ENCODE assay signal across 11 cellular contexts in genomic region chr6:124960757-124961467, GRCh38. TPM values are rescaled to one million over a fixed set of nuclear protein-coding genes. Genes with fewer than 3 reads are reported as not detected.
DNase-seq lines count a peak whose midpoint lies in the region; ATAC-seq and TF ChIP-seq lines count a peak whose summit lies in the region.
"Had no signal": no experiment of that assay in that cellular context is flagged by ENCODE, and none has a peak within 500 bp of the region (broad histone marks: within the 10 kb centered on the region; RNA-seq: fewer than 3 reads in every experiment).

No MANE protein-coding gene starts in this region.

- no peak overlapping the region for H3K27ac Mint-ChIP-seq in activated CD4-positive, alpha-beta T cell treated with anti-CD3 and anti-CD28 coated beads, Interleukin-2, amount 10 ng/mL, durations not matched to agents 7 days and 5 days

- CTCF ChIA-PET in activated CD4-positive, alpha-beta T cell treated with anti-CD3 and anti-CD28 coated beads, Interleukin-2, amount 10 ng/mL, durations not matched to agents 7 days and 5 days (lab: Charles Lee) = no interaction called here

- intact Hi-C loops in left lung (cut with DNase I) = loop anchor here in 1 of 2 donors (10.0 kb wide), 1 partner anchor 134 kb away; no protein-coding TSS in a partner anchor

- DNase-seq in activated CD4-positive, alpha-beta T cell treated with anti-CD3 and anti-CD28 coated beads, Interleukin-2, amount 10 ng/mL, durations not matched to agents 7 days and 5 days = no peak
- no peak for DNase-seq in activated CD4-positive, alpha-beta T cell treated with anti-CD3 and anti-CD28 coated beads, Interleukin-2, amount 50 U/mL, for 48 hours
- DNase-seq in astrocyte of the hippocampus (ENCODE audit: low read depth, low spot score) (peak; percentile 45), left lung (no peak), superior temporal gyrus (ENCODE audit: extremely low spot score) (peak; percentile 18), NCI-H1436 treated with DMSO at 0.1 percent for 48 hours (lab: John Stamatoyannopoulos, UW) (no peak), activated gamma-delta T cell (lab: John Stamatoyannopoulos, UW) (no peak)
- DNase-seq: central memory CD4-positive, alpha-beta T cell; stimulated activated CD4-positive, alpha-beta T cell treated with anti-CD3 and anti-CD28 coated beads, Interleukin-4, amount 100 ng/mL, for 4 hours had no signal

- peak overlapping the region; percentile 90 to 95 for H3K27ac ChIP-seq in left lung
- H3K27ac ChIP-seq: C4-2B had no signal

- peak overlapping the region; percentile 78 to 87 for H3K4me3 ChIP-seq in left lung

- peaks cover 60% of the 10 kb centered on the region for H3K27me3 Mint-ChIP-seq in activated CD4-positive, alpha-beta T cell treated with anti-CD3 and anti-CD28 coated beads, Interleukin-2, amount 10 ng/mL, durations not matched to agents 7 days and 5 days

- peaks cover 0 to 28% of the 10 kb centered on the region in 2 donors for H3K4me1 ChIP-seq in left lung

- no peaks in the 10 kb centered on the region for H3K36me3 Mint-ChIP-seq in activated CD4-positive, alpha-beta T cell treated with anti-CD3 and anti-CD28 coated beads, Interleukin-2, amount 10 ng/mL, durations not matched to agents 7 days and 5 days (ENCODE audit: low read depth)

- H3K4me3 Mint-ChIP-seq in activated CD4-positive, alpha-beta T cell treated with anti-CD3 and anti-CD28 coated beads, Interleukin-2, amount 10 ng/mL, durations not matched to agents 7 days and 5 days = peak overlapping the region; percentile 77

- H3K9me3 ChIP-seq in left lung = no peaks in the 10 kb centered on the region

- no peak for ATAC-seq in left lung
- ATAC-seq in HG03460 (IDR thresholded peaks at IDR 0.05; ENCODE audit: unreplicated experiment) = no peak

- H3K4me1 Mint-ChIP-seq in activated CD4-positive, alpha-beta T cell treated with anti-CD3 and anti-CD28 coated beads, Interleukin-2, amount 10 ng/mL, durations not matched to agents 7 days and 5 days = peaks cover 26% of the 10 kb centered on the region

- TF ChIP-seq CTCF in left lung (IDR thresholded peaks at IDR 0.05) = no peak

- H3K27me3 ChIP-seq in left lung = no peaks in the 10 kb centered on the region

- H3K9me3 Mint-ChIP-seq in activated CD4-positive, alpha-beta T cell treated with anti-CD3 and anti-CD28 coated beads, Interleukin-2, amount 10 ng/mL, durations not matched to agents 7 days and 5 days = no peaks in the 10 kb centered on the region

- no peaks in the 10 kb centered on the region for H3K36me3 ChIP-seq in left lung

- POLR2A ChIA-PET in activated CD4-positive, alpha-beta T cell treated with anti-CD3 and anti-CD28 coated beads, Interleukin-2, amount 10 ng/mL, durations not matched to agents 7 days and 5 days (lab: Charles Lee) = no interaction called here

RNA-seq across cellular contexts. Expression of gene RNF217, which starts 1.3 kb away (rescaled TPM):
- 1 to 10 TPM; 1.1 to 2.1 TPM for total RNA-seq in activated CD4-positive, alpha-beta T cell treated with anti-CD3 and anti-CD28 coated beads, Interleukin-2, amount 10 ng/mL, durations not matched to agents 7 days and 5 days
- total RNA-seq in left lung = 10 to 100 TPM; 17.2 to 18.5 TPM

Comparison
In these comparisons a context has a peak if more than half of its experiments do, and no peak if none do; other contexts are left out.
1. DNase-seq: peak in astrocyte of the hippocampus (single experiment) and superior temporal gyrus (single experiment); none in activated CD4-positive, alpha-beta T cell treated with anti-CD3 and anti-CD28 coated beads, Interleukin-2, amount 10 ng/mL, durations not matched to agents 7 days and 5 days (single experiment), activated CD4-positive, alpha-beta T cell treated with anti-CD3 and anti-CD28 coated beads, Interleukin-2, amount 50 U/mL, for 48 hours (0 of 2), left lung (0 of 2), NCI-H1436 treated with DMSO at 0.1 percent for 48 hours (single experiment) and activated gamma-delta T cell (single experiment).
2. RNA of gene RNF217, which starts 1.3 kb away (total RNA-seq): 17.2 to 18.5 TPM in left lung; 1.1 to 2.1 TPM in activated CD4-positive, alpha-beta T cell treated with anti-CD3 and anti-CD28 coated beads, Interleukin-2, amount 10 ng/mL, durations not matched to agents 7 days and 5 days; every median in the first group is over 4 times any median in the second.